In genomic region chr16:70468776-70469525, GRCh38 we compare ENCODE assay signal across 22 cellular contexts. TPM values are rescaled to one million over a fixed set of nuclear protein-coding genes. Genes with fewer than 3 reads are reported as not detected.
DNase-seq lines count a peak whose midpoint lies in the region; ATAC-seq and TF ChIP-seq lines count a peak whose summit lies in the region.
"Had no signal": no experiment of that assay in that cellular context is flagged by ENCODE, and none has a peak within 500 bp of the region (broad histone marks: within the 10 kb centered on the region; RNA-seq: fewer than 3 reads in every experiment).

No MANE protein-coding gene starts in this region.

- DNase-seq in MCF 10A (ENCODE audit: unreplicated experiment) (no peak), breast epithelium (ENCODE audit: low spot score in 2 of 2) (no peak), IMR-90 (no peak), iPS-NIHi11 (ENCODE audit: low spot score) (peak; percentile 10), hippocampal formation (lab: John Stamatoyannopoulos, UW) (no peak), posterior cingulate gyrus (no peak)
- DNase-seq: Calu3, DMS79 treated with DMSO at 0.1 percent for 48 hours, H9, HFFc6, NCI-H1092, NCI-H1417 treated with DMSO at 0.1 percent for 48 hours, NCI-H1694 treated with DMSO at 0.1 percent for 48 hours, NCI-H2081, NCI-H2227 treated with DMSO at 0.1 percent for 48 hours, NCI-H510A, NCI-H69, Right ventricle myocardium superior, RPMI8226 had no signal

- TF ChIP-seq RAD21 in IMR-90 (IDR thresholded peaks at IDR 0.05; ENCODE audit: low read length), result no peak

- POLR2A ChIA-PET in MCF 10A (lab: Yijun Ruan, JAX), result interaction anchor here (0.6 kb wide), 1 partner anchor 1118 kb away, joined by 3 read pairs; no protein-coding TSS in a partner anchor
- POLR2A ChIA-PET in IMR-90 (lab: Charles Lee; ENCODE audit: unreplicated experiment), result no interaction called here

- dilution Hi-C loops in IMR-90 (cut with HindIII; ENCODE audit: low sequenced_read_pairs, unreplicated experiment), result no loop called here

- H3K56ac ChIP-seq in IMR-90 (ENCODE audit: extremely low read depth, insufficient read depth, low read length), result no peak overlapping the region

- no peak overlapping the region for H3K4ac ChIP-seq in IMR-90 (ENCODE audit: low read depth, low read length)

- peaks cover 5% of the 10 kb centered on the region for H3K4me1 Mint-ChIP-seq in MCF 10A (ENCODE audit: insufficient read depth, unreplicated experiment)
- H3K4me1 Mint-ChIP-seq: IgD-negative memory B cell had no signal

- H2BK15ac ChIP-seq in IMR-90 (ENCODE audit: low read depth, low read length), result no peak overlapping the region

- no peak overlapping the region for H3K9ac ChIP-seq in IMR-90 (ENCODE audit: low read depth, low read length)

- H3K9me1 ChIP-seq in IMR-90 (ENCODE audit: insufficient read depth, low read length), result 0 out of 2 replicates have a peak, but pooled peaks cover 2% of the 10 kb centered on the region

- no peak overlapping the region for H2BK120ac ChIP-seq in IMR-90 (ENCODE audit: low read depth, low read length)

- no peaks in the 10 kb centered on the region for H3K4me1 ChIP-seq in breast epithelium
- peaks cover 2% of the 10 kb centered on the region; the same call in 1 of the 2 replicates for H3K4me1 ChIP-seq in IMR-90 (ENCODE audit: control insufficient read depth, insufficient read depth, low read length)
- H3K4me1 ChIP-seq: SJSA1 had no signal

- no peak overlapping the region for H2BK20ac ChIP-seq in IMR-90 (ENCODE audit: low read depth, low read length)

- no peaks in the 10 kb centered on the region for H3K27me3 Mint-ChIP-seq in MCF 10A (ENCODE audit: insufficient read depth, unreplicated experiment)
- H3K27me3 Mint-ChIP-seq: IgD-negative memory B cell had no signal

- no peak overlapping the region for H4K8ac ChIP-seq in IMR-90 (ENCODE audit: low read depth in 2 of 2, low read length in 2 of 2)

- intact Hi-C loops in MCF 10A (cut with micrococcal nuclease), result no loop called here
- intact Hi-C loops in breast epithelium (cut with DNase I; ENCODE audit: low total_unique reads), result no loop called here
- intact Hi-C loops in IMR-90 (cut with micrococcal nuclease), result no loop called here
- intact Hi-C loops in posterior cingulate gyrus (cut with DNase I), result no loop called here

- no peaks in the 10 kb centered on the region for H3K27me3 ChIP-seq in breast epithelium
- no peaks in the 10 kb centered on the region for H3K27me3 ChIP-seq in IMR-90 (ENCODE audit: control insufficient read depth, insufficient read depth, low read length)
- H3K27me3 ChIP-seq: SJSA1 had no signal

- TF ChIP-seq POLR2A in breast epithelium (IDR thresholded peaks at IDR 0.05) (no peak), IMR-90 (IDR thresholded peaks at IDR 0.05; ENCODE audit: low read depth, low read length) (no peak)

- CTCF ChIA-PET in MCF 10A (lab: Yijun Ruan, JAX), result interaction anchor here (0.9 to 1.2 kb wide), 2 partner anchors 88 to 185 kb away, joined by 3 to 4 read pairs; no protein-coding TSS in a partner anchor
- CTCF ChIA-PET in IMR-90 (lab: Yijun Ruan, JAX), result no interaction called here

- peaks cover 25% of the 10 kb centered on the region for H3K36me3 Mint-ChIP-seq in MCF 10A (ENCODE audit: insufficient read depth, unreplicated experiment)
- H3K36me3 Mint-ChIP-seq: IgD-negative memory B cell had no signal

- H3K23ac ChIP-seq in IMR-90 (ENCODE audit: low read depth, low read length), result no peak overlapping the region

- H4K91ac ChIP-seq in IMR-90 (ENCODE audit: insufficient read depth, low read depth, low read length), result no peak overlapping the region

- no peaks in the 10 kb centered on the region; the same call in 1 of the 2 replicates for H4K20me1 ChIP-seq in IMR-90 (ENCODE audit: insufficient read depth, low read length)

- H3K4me2 ChIP-seq in IMR-90 (ENCODE audit: low read depth, low read length), result no peak overlapping the region

- H3K14ac ChIP-seq in IMR-90 (replicated peaks; ENCODE audit: low read depth, low read length), result no peak overlapping the region

- ATAC-seq in IMR-90 (ENCODE audit: low read depth) (no peak), GM19455 (IDR thresholded peaks at IDR 0.05; ENCODE audit: unreplicated experiment) (no peak)

- no peak for TF ChIP-seq CTCF in MCF 10A (IDR thresholded peaks at IDR 0.05; ENCODE audit: unreplicated experiment)
- TF ChIP-seq CTCF in breast epithelium (IDR thresholded peaks at IDR 0.05), result no peak
- TF ChIP-seq CTCF in IMR-90 (conservative IDR thresholded peaks at IDR 0.05; ENCODE audit: low read depth, low read length), result no peak

- no peak overlapping the region for H2AK5ac ChIP-seq in IMR-90 (ENCODE audit: low read depth, low read length)

- H3K79me1 ChIP-seq in IMR-90 (ENCODE audit: low read depth in 1 of 2, low read length in 2 of 2), result no peaks in the 10 kb centered on the region

- H3K9me3 ChIP-seq in breast epithelium, result no peaks in the 10 kb centered on the region
- H3K9me3 ChIP-seq in IMR-90 (ENCODE audit: control insufficient read depth, insufficient read depth, low read length), result no peaks in the 10 kb centered on the region
- H3K9me3 ChIP-seq: SJSA1 had no signal

- BruUV-seq in MCF 10A (replicated peaks; lab: Mats Ljungman, UMichigan) (no TSS peak), IMR-90 (replicated peaks; lab: Mats Ljungman, UMichigan) (no TSS peak)

- no peaks in the 10 kb centered on the region for H3K36me3 ChIP-seq in breast epithelium
- peaks cover 8% of the 10 kb centered on the region for H3K36me3 ChIP-seq in IMR-90 (ENCODE audit: control insufficient read depth, insufficient read depth, low read length)
- H3K36me3 ChIP-seq: SJSA1 had no signal

- no peak overlapping the region for H2AFZ ChIP-seq in IMR-90 (replicated peaks; ENCODE audit: low read length, poor library complexity)

- H2AK9ac ChIP-seq in IMR-90 (replicated peaks; ENCODE audit: low read depth, low read length, poor library complexity), result peak overlapping the region; percentile 8

- H3K9me3 Mint-ChIP-seq in MCF 10A (ENCODE audit: unreplicated experiment), result no peaks in the 10 kb centered on the region
- H3K9me3 Mint-ChIP-seq: H9, HFFc6, IgD-negative memory B cell had no signal

- H4K5ac ChIP-seq in IMR-90 (ENCODE audit: low read depth, low read length), result no peak overlapping the region

- H3K18ac ChIP-seq in IMR-90 (ENCODE audit: low read depth, low read length), result no peak overlapping the region

- peak overlapping the region; percentile 83 for H3K27ac Mint-ChIP-seq in MCF 10A (ENCODE audit: low read depth, unreplicated experiment)
- H3K27ac Mint-ChIP-seq: HFFc6 had no signal

- in situ Hi-C loops in IMR-90 (cut with MboI; ENCODE audit: low sequenced_read_pairs), result no loop called here

- H3K4me3 ChIP-seq in breast epithelium, result no peak overlapping the region
- no peak overlapping the region for H3K4me3 ChIP-seq in IMR-90 (ENCODE audit: insufficient read depth, low read depth, low read length)
- H3K4me3 ChIP-seq: SJSA1 had no signal

- 96% methylated on average over 5 of the region's 16 CpGs; no CpG with 5 or more reads in 1 of the 2 experiments for WGBS in IMR-90 (ENCODE audit: extremely low coverage in 2 of 2, insufficient read length in 1 of 2), 2 experiments

- H2BK5ac ChIP-seq in IMR-90 (ENCODE audit: low read depth, low read length, poor library complexity, severe bottlenecking), result no peak overlapping the region

- H3K27ac ChIP-seq in breast epithelium (no peak overlapping the region), IMR-90 (ENCODE audit: insufficient read depth, low read length) (no peak overlapping the region)
- H3K27ac ChIP-seq: SJSA1 had no signal

- no peak overlapping the region for H3K4me3 Mint-ChIP-seq in MCF 10A (ENCODE audit: unreplicated experiment)
- H3K4me3 Mint-ChIP-seq: H9, HFFc6, IgD-negative memory B cell had no signal

TF ChIP-seq in IMR-90, 13 proteins besides CTCF, POLR2A, EP300 and RAD21:
- TF ChIP-seq MAFK (IDR thresholded peaks at IDR 0.05; ENCODE audit: low read depth, low read length) (no peak), RCOR1 (IDR thresholded peaks at IDR 0.05; ENCODE audit: insufficient replicate concordance, low read length) (no peak), RFX5 (IDR thresholded peaks at IDR 0.05; ENCODE audit: low read depth, low read length) (no peak), NFE2L2 (IDR thresholded peaks at IDR 0.05; ENCODE audit: low read depth, low read length) (no peak), FOS (IDR thresholded peaks at IDR 0.05; ENCODE audit: low read depth, low read length) (no peak), MXI1 (IDR thresholded peaks at IDR 0.05; ENCODE audit: borderline replicate concordance, low read depth, low read length) (no peak)

RNA-seq across cellular contexts. Expression of gene FCSK, which starts 14.6 kb away (rescaled TPM):
- total RNA-seq in MCF 10A (2022) (13.7 and 19.0 TPM in 2 replicates), breast epithelium (10 to 100 TPM; 10.7 to 27.8 (median 18.0) TPM), IMR-90 (2012; rRNA removed) (5.3 and 6.1 TPM in 2 replicates)
- polyA plus RNA-seq in IMR-90 (2012; rRNA removed), result 7.2 and 8.3 TPM in 2 replicates
- 2.9 and 5.1 TPM in 2 replicates for polyA plus RNA-seq in IMR-90 (2012; cell fraction: cytosol; rRNA removed)
- 37.1 and 78.4 TPM in 2 replicates for polyA plus RNA-seq in IMR-90 (2012; cell fraction: nucleus; rRNA removed; ENCODE audit: low replicate concordance)

RNA-seq across cellular contexts. Expression of gene ST3GAL2, which starts 30.1 kb away (rescaled TPM):
- total RNA-seq in MCF 10A (2022) (7.7 and 10.3 TPM in 2 replicates), breast epithelium (10 to 100 TPM in 2 of 3 donors, 1 to 10 TPM in 1; 7.8 to 13.4 (median 11.5) TPM), IMR-90 (2012; rRNA removed) (16.4 and 17.4 TPM in 2 replicates)
- 17.7 and 18.3 TPM in 2 replicates for polyA plus RNA-seq in IMR-90 (2012; rRNA removed)
- polyA plus RNA-seq in IMR-90 (2012; cell fraction: cytosol; rRNA removed), result 13.0 and 21.7 TPM in 2 replicates
- 13.5 and 18.2 TPM in 2 replicates for polyA plus RNA-seq in IMR-90 (2012; cell fraction: nucleus; rRNA removed; ENCODE audit: low replicate concordance)

RNA-seq across cellular contexts. Expression of gene COG4, which starts 54.4 kb away (rescaled TPM):
- total RNA-seq in MCF 10A (2022) (62.2 and 64.9 TPM in 2 replicates), breast epithelium (10 to 100 TPM; 36.4 to 46.1 (median 41.3) TPM), IMR-90 (2012; rRNA removed) (85.0 and 96.1 TPM in 2 replicates)
- polyA plus RNA-seq in IMR-90 (2012; rRNA removed), result 47.5 and 49.7 TPM in 2 replicates
- 71.3 and 112 TPM in 2 replicates for polyA plus RNA-seq in IMR-90 (2012; cell fraction: cytosol; rRNA removed)
- 77.5 and 117 TPM in 2 replicates for polyA plus RNA-seq in IMR-90 (2012; cell fraction: nucleus; rRNA removed; ENCODE audit: low replicate concordance)

RNA-seq across cellular contexts. Expression of gene SF3B3, which starts 54.7 kb away (rescaled TPM):
- 309 and 318 TPM in 2 replicates for total RNA-seq in MCF 10A (2022)
- total RNA-seq in breast epithelium, result 100 to 1,000 TPM in 2 of 3 donors, 10 to 100 TPM in 1; 80.2 to 147 (median 133) TPM
- total RNA-seq in IMR-90 (2012; rRNA removed), result 97.9 and 112 TPM in 2 replicates
- 123 and 134 TPM in 2 replicates for polyA plus RNA-seq in IMR-90 (2012; rRNA removed)
- polyA plus RNA-seq in IMR-90 (2012; cell fraction: cytosol; rRNA removed), result 57.4 and 93.9 TPM in 2 replicates
- polyA plus RNA-seq in IMR-90 (2012; cell fraction: nucleus; rRNA removed; ENCODE audit: low replicate concordance), result 86.5 and 136 TPM in 2 replicates
